Comparison of ENCODE assay signal across 10 cellular contexts in genomic region chrX:119638725-119639471, GRCh38. TPM values are rescaled to one million over a fixed set of nuclear protein-coding genes. Genes with fewer than 3 reads are reported as not detected.
DNase-seq lines count a peak whose midpoint lies in the region; ATAC-seq and TF ChIP-seq lines count a peak whose summit lies in the region.
"Had no signal": no experiment of that assay in that cellular context is flagged by ENCODE, and none has a peak within 500 bp of the region (broad histone marks: within the 10 kb centered on the region; RNA-seq: fewer than 3 reads in every experiment).

No MANE protein-coding gene starts in this region.

- peaks cover 68% of the 10 kb centered on the region for H3K4me1 Mint-ChIP-seq in dendritic cell treated with granulocyte-macrophage colony-stimulating factor and Interleukin-4, amounts not matched to agents 40 ng/mL and 50 ng/mL, for 4 days (ENCODE audit: low read depth)
- peaks cover 15% of the 10 kb centered on the region for H3K4me1 Mint-ChIP-seq in glutamatergic neuron (ENCODE audit: low read depth, unreplicated experiment)

- H3K27ac ChIP-seq in suprapubic skin, result no peak overlapping the region

- no peak overlapping the region for H3K4me3 Mint-ChIP-seq in dendritic cell treated with granulocyte-macrophage colony-stimulating factor and Interleukin-4, amounts not matched to agents 40 ng/mL and 50 ng/mL, for 4 days
- H3K4me3 Mint-ChIP-seq in glutamatergic neuron (ENCODE audit: unreplicated experiment), result no peak overlapping the region

- DNase-seq in suprapubic skin (ENCODE audit: low spot score in 2 of 2) (no peak), glutamatergic neuron (no peak), globus pallidus (ENCODE audit: low spot score) (no peak)
- no peak for DNase-seq in stimulated activated CD4-positive, alpha-beta T cell treated with anti-CD3 and anti-CD28 coated beads, Interleukin-2, amount 100 ng/mL, for 24 hours
- DNase-seq: activated T-cell treated with anti-CD3 and anti-CD28 coated beads, Interleukin-2, amount 50 U/mL, for 48 hours; foreskin melanocyte had no signal

- intact Hi-C loops in dendritic cell treated with granulocyte-macrophage colony-stimulating factor and Interleukin-4, amounts not matched to agents 40 ng/mL and 50 ng/mL, for 4 days (cut with micrococcal nuclease), result no loop called here

- 76% methylated on average over 10 of the region's 10 CpGs for WGBS in suprapubic skin

- no peaks in the 10 kb centered on the region for H3K9me3 ChIP-seq in suprapubic skin

- H3K27me3 Mint-ChIP-seq in dendritic cell treated with granulocyte-macrophage colony-stimulating factor and Interleukin-4, amounts not matched to agents 40 ng/mL and 50 ng/mL, for 4 days, result no peaks in the 10 kb centered on the region
- peaks cover 7% of the 10 kb centered on the region for H3K27me3 Mint-ChIP-seq in glutamatergic neuron (ENCODE audit: unreplicated experiment)

- TF ChIP-seq EP300 in suprapubic skin (IDR thresholded peaks at IDR 0.05), result no peak

- TF ChIP-seq POLR2A in GM18505 (IDR thresholded peaks at IDR 0.05; ENCODE audit: borderline replicate concordance, extremely low read depth, insufficient read depth, insufficient read length) (no peak), suprapubic skin (IDR thresholded peaks at IDR 0.05) (no peak)

- ATAC-seq in GM18505 (IDR thresholded peaks at IDR 0.05; ENCODE audit: unreplicated experiment) (peak; percentile 74), GM21526 (IDR thresholded peaks at IDR 0.05; ENCODE audit: low FRiP score, unreplicated experiment) (peak; percentile 63), HG03460 (IDR thresholded peaks at IDR 0.05; ENCODE audit: unreplicated experiment) (peak; percentile 61)

- H3K4me3 ChIP-seq in suprapubic skin, result no peak overlapping the region

- peaks cover 77% of the 10 kb centered on the region for H3K36me3 Mint-ChIP-seq in dendritic cell treated with granulocyte-macrophage colony-stimulating factor and Interleukin-4, amounts not matched to agents 40 ng/mL and 50 ng/mL, for 4 days (ENCODE audit: low read depth)
- peaks cover 7% of the 10 kb centered on the region for H3K36me3 Mint-ChIP-seq in glutamatergic neuron (ENCODE audit: unreplicated experiment)

- TF ChIP-seq CTCF in suprapubic skin (IDR thresholded peaks at IDR 0.05) (no peak), glutamatergic neuron (IDR thresholded peaks at IDR 0.05; ENCODE audit: partially characterized antibody, unreplicated experiment) (no peak)

- no peaks in the 10 kb centered on the region for H3K4me1 ChIP-seq in suprapubic skin

- no peaks in the 10 kb centered on the region for H3K27me3 ChIP-seq in suprapubic skin

- H3K9me3 Mint-ChIP-seq in dendritic cell treated with granulocyte-macrophage colony-stimulating factor and Interleukin-4, amounts not matched to agents 40 ng/mL and 50 ng/mL, for 4 days, result no peaks in the 10 kb centered on the region
- peaks cover 13% of the 10 kb centered on the region for H3K9me3 Mint-ChIP-seq in glutamatergic neuron (ENCODE audit: unreplicated experiment)

- H3K27ac Mint-ChIP-seq in dendritic cell treated with granulocyte-macrophage colony-stimulating factor and Interleukin-4, amounts not matched to agents 40 ng/mL and 50 ng/mL, for 4 days, result peak overlapping the region; percentile 59
- H3K27ac Mint-ChIP-seq in glutamatergic neuron (ENCODE audit: unreplicated experiment), result no peak overlapping the region

- H3K36me3 ChIP-seq in suprapubic skin, result no peaks in the 10 kb centered on the region

RNA-seq across cellular contexts. Expression of gene NKRF, which starts 32.7 kb away (rescaled TPM):
- total RNA-seq in suprapubic skin, result 10 to 100 TPM in 3 of 4 donors, 1 to 10 TPM in 1; 9.7 to 13.6 (median 11.9) TPM
- total RNA-seq in glutamatergic neuron (ENCODE audit: unreplicated experiment), result 6.8 TPM

RNA-seq across cellular contexts. Expression of gene SEPTIN6, which starts 54.1 kb away (rescaled TPM):
- total RNA-seq in suprapubic skin (10 to 100 TPM; 10.1 to 14.1 (median 10.9) TPM), glutamatergic neuron (ENCODE audit: unreplicated experiment) (243 TPM)

Comparison
In these comparisons a context has a peak if more than half of its experiments do, and no peak if none do; other contexts are left out.
1. RNA of gene SEPTIN6, which starts 54.1 kb away (total RNA-seq): 243 TPM in glutamatergic neuron (single experiment); 10.1 to 14.1 TPM in suprapubic skin; every median in the first group is over 10 times any median in the second.
2. Peak in every context shown above with its lines, with median percentiles within 50 percentile points of each other: ATAC-seq.